Comparison of ENCODE assay signal across 36 cellular contexts in genomic region chr10:53573498-53573897, GRCh38.
"Had no signal": no experiment of that assay in that cellular context is flagged by ENCODE, and none has a peak within 500 bp of the region (broad histone marks: within the 10 kb centered on the region; RNA-seq: fewer than 3 reads in every experiment).

No MANE protein-coding gene starts in this region.

- H3K36me3 ChIP-seq: adrenal gland, brain microvascular endothelial cell, breast epithelium had no signal

- H3K9me3 Mint-ChIP-seq: activated CD4-positive, alpha-beta T cell treated with anti-CD3 and anti-CD28 coated beads, Interleukin-2, amount 10 ng/mL, durations not matched to agents 7 days and 5 days had no signal

- H3K9me3 ChIP-seq: adrenal gland, body of pancreas, breast epithelium had no signal

- H3K36me3 Mint-ChIP-seq: activated naive CD8-positive, alpha-beta T cell treated with anti-CD3 and anti-CD28 coated beads for 36 hours had no signal

- H3K4me1 Mint-ChIP-seq: activated CD4-positive, alpha-beta memory T cell treated with anti-CD3 and anti-CD28 coated beads, Interleukin-2, amount 10 ng/mL, durations not matched to agents 7 days and 5 days; activated CD4-positive, alpha-beta T cell treated with anti-CD3 and anti-CD28 coated beads for 36 hours; activated CD4-positive, alpha-beta T cell treated with anti-CD3 and anti-CD28 coated beads, Interleukin-2, amount 10 ng/mL, durations not matched to agents 7 days and 5 days; activated naive CD8-positive, alpha-beta T cell treated with anti-CD3 and anti-CD28 coated beads for 36 hours; activated T-helper 17 cell treated with anti-CD3 and anti-CD28 coated beads, Interleukin-2, amount 50 U/mL, for 72 hours; T-cell had no signal

- DNase-seq: activated CD4-positive, alpha-beta memory T cell treated with anti-CD3 and anti-CD28 coated beads, Interleukin-2, amount 10 ng/mL, durations not matched to agents 7 days and 5 days; activated CD4-positive, alpha-beta T cell treated with anti-CD3 and anti-CD28 coated beads for 1 hour; activated CD4-positive, alpha-beta T cell treated with anti-CD3 and anti-CD28 coated beads for 36 hours; activated CD4-positive, alpha-beta T cell treated with anti-CD3 and anti-CD28 coated beads for 48 hours; activated CD4-positive, alpha-beta T cell treated with anti-CD3 and anti-CD28 coated beads, Interleukin-2, amount 10 ng/mL, durations not matched to agents 7 days and 5 days; activated CD4-positive, alpha-beta T cell treated with anti-CD3 and anti-CD28 coated beads, Interleukin-2, amount 50 U/mL, for 48 hours; activated CD4-positive, CD25-positive, alpha-beta regulatory T cell; activated CD8-positive, alpha-beta memory T cell treated with anti-CD3 and anti-CD28 coated beads, Interleukin-2, amount 50 U/mL, for 4 hours; activated effector memory CD4-positive, alpha-beta T cell treated with anti-CD3 and anti-CD28 coated beads, Interleukin-2, amount 50 U/mL, for 16 hours; activated gamma-delta T cell treated with Interleukin-2 at 50 U/mL for 16 hours; activated naive CD4-positive, alpha-beta T cell; activated naive CD4-positive, alpha-beta T cell treated with anti-CD3 and anti-CD28 coated beads for 36 hours; activated naive CD4-positive, alpha-beta T cell treated with anti-CD3 and anti-CD28 coated beads, Interleukin-2, amount 50 U/mL, for 16 hours; activated naive CD8-positive, alpha-beta T cell treated with anti-CD3 and anti-CD28 coated beads for 36 hours; activated T-cell treated with anti-CD3 and anti-CD28 coated beads for 4 hours; activated T-cell treated with anti-CD3 and anti-CD28 coated beads, Interleukin-2, amount 50 U/mL, for 1 hour; activated T-cell treated with anti-CD3 and anti-CD28 coated beads, Interleukin-2, amount 50 U/mL, for 4 hours; activated T-cell treated with anti-CD3 and anti-CD28 coated beads, Interleukin-2, amount 50 U/mL, for 72 hours; adrenal gland; amniotic stem cell; aorta; body of pancreas; brain microvascular endothelial cell; central memory CD4-positive, alpha-beta T cell; T-cell; T-helper 2 cell; T-helper 9 cell had no signal

- H3K27ac Mint-ChIP-seq: activated CD4-positive, alpha-beta memory T cell treated with anti-CD3 and anti-CD28 coated beads, Interleukin-2, amount 10 ng/mL, durations not matched to agents 7 days and 5 days; activated CD4-positive, alpha-beta T cell treated with anti-CD3 and anti-CD28 coated beads for 36 hours; activated CD4-positive, alpha-beta T cell treated with anti-CD3 and anti-CD28 coated beads, Interleukin-2, amount 10 ng/mL, durations not matched to agents 7 days and 5 days; activated naive CD4-positive, alpha-beta T cell treated with anti-CD3 and anti-CD28 coated beads for 36 hours; activated naive CD4-positive, alpha-beta T cell treated with anti-CD3 and anti-CD28 coated beads, Interleukin-2, amount 50 U/mL, for 72 hours; activated naive CD8-positive, alpha-beta T cell treated with anti-CD3 and anti-CD28 coated beads for 36 hours; activated T-cell treated with anti-CD3 and anti-CD28 coated beads, Interleukin-2, amount 50 U/mL, for 72 hours; activated T-helper 1 cell treated with anti-CD3 and anti-CD28 coated beads, Interleukin-12 subunit alpha, Interleukin-12 subunit beta, Interleukin-2, Interleukin-4 antibody, amounts not matched to agents 30 ng/mL and 10 ng/mL and 1 ng/mL, durations not matched to agents 14 hours and 24 hours and 36 hours; activated T-helper 17 cell treated with anti-CD3 and anti-CD28 coated beads, Interleukin-2, amount 50 U/mL, for 72 hours; T-cell; T-helper 2 cell treated with Interferon-gamma antibody and Interleukin-4, amounts not matched to agents 5 μg/mL and 100 μg/mL, for 36 hours had no signal

- H3K27me3 Mint-ChIP-seq: activated CD4-positive, alpha-beta memory T cell treated with anti-CD3 and anti-CD28 coated beads, Interleukin-2, amount 10 ng/mL, durations not matched to agents 7 days and 5 days; activated CD4-positive, alpha-beta T cell treated with anti-CD3 and anti-CD28 coated beads for 36 hours; activated CD4-positive, alpha-beta T cell treated with anti-CD3 and anti-CD28 coated beads, Interleukin-2, amount 10 ng/mL, durations not matched to agents 7 days and 5 days; activated naive CD8-positive, alpha-beta T cell treated with anti-CD3 and anti-CD28 coated beads for 36 hours; activated T-helper 17 cell treated with anti-CD3 and anti-CD28 coated beads, Interleukin-2, amount 50 U/mL, for 72 hours; T-cell had no signal

- H3K4me3 ChIP-seq: adrenal gland, body of pancreas, breast epithelium had no signal

- FAIRE-seq: astrocyte, TTC549 had no signal

- ATAC-seq: activated CD4-positive, alpha-beta T cell treated with anti-CD3 and anti-CD28 coated beads for 36 hours; activated CD4-positive, CD25-positive, alpha-beta regulatory T cell treated with anti-CD3 and anti-CD28 coated beads, Interleukin-2, amount 50 U/mL, for 24 hours; activated naive CD4-positive, alpha-beta T cell treated with anti-CD3 and anti-CD28 coated beads, Interleukin-2, amount 50 U/mL, for 72 hours; activated T-cell treated with anti-CD3 and anti-CD28 coated beads, Interleukin-2, amount 50 U/mL, for 4 hours; activated T-cell treated with anti-CD3 and anti-CD28 coated beads, Interleukin-2, amount 50 U/mL, for 72 hours; activated T-helper 17 cell treated with anti-CD3 and anti-CD28 coated beads, Interleukin-2, amount 50 U/mL, for 72 hours; body of pancreas; T-cell had no signal

- H3K27me3 ChIP-seq: adrenal gland, body of pancreas, brain microvascular endothelial cell, breast epithelium had no signal

- H3K4me1 ChIP-seq: adrenal gland, body of pancreas, breast epithelium had no signal

- H3K27ac ChIP-seq: adrenal gland, body of pancreas, brain microvascular endothelial cell, breast epithelium, VCaP had no signal

- H3K4me3 Mint-ChIP-seq: activated CD4-positive, alpha-beta memory T cell treated with anti-CD3 and anti-CD28 coated beads, Interleukin-2, amount 10 ng/mL, durations not matched to agents 7 days and 5 days; activated CD4-positive, alpha-beta T cell treated with anti-CD3 and anti-CD28 coated beads for 36 hours; activated CD4-positive, alpha-beta T cell treated with anti-CD3 and anti-CD28 coated beads, Interleukin-2, amount 10 ng/mL, durations not matched to agents 7 days and 5 days; activated naive CD4-positive, alpha-beta T cell treated with anti-CD3 and anti-CD28 coated beads for 36 hours; activated naive CD8-positive, alpha-beta T cell treated with anti-CD3 and anti-CD28 coated beads for 36 hours; activated T-cell treated with anti-CD3 and anti-CD28 coated beads, Interleukin-2, amount 50 U/mL, for 4 hours; activated T-cell treated with anti-CD3 and anti-CD28 coated beads, Interleukin-2, amount 50 U/mL, for 72 hours; activated T-helper 1 cell treated with anti-CD3 and anti-CD28 coated beads, Interleukin-12 subunit alpha, Interleukin-12 subunit beta, Interleukin-2, Interleukin-4 antibody, amounts not matched to agents 30 ng/mL and 10 ng/mL and 1 ng/mL, durations not matched to agents 14 hours and 24 hours and 36 hours; activated T-helper 17 cell treated with anti-CD3 and anti-CD28 coated beads, Interleukin-2, amount 50 U/mL, for 72 hours; T-cell; T-helper 2 cell treated with Interferon-gamma antibody and Interleukin-4, amounts not matched to agents 5 μg/mL and 100 μg/mL, for 36 hours had no signal
